ENCODE assay signal across 11 cellular contexts in the genomic region with DNA sequence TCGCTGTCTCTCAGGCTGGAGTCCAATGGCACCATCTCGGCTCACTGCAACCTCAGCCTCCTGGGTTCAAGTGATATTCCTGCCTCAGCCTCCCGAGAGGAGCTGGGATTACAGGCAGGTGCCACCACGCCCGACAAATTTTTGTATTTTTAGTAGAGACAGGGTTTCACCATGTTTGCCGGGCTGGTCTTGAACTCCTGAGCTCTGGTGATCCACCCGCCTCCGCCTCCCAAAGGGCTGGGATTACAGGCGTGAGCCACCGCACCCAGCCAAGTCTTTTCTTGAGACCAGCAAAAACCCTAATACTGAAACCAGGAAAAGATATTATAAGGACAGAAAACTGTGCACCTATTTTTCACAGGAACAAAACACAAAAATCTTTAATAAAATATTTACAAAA. TPM values are rescaled to one million over a fixed set of nuclear protein-coding genes. Genes with fewer than 3 reads are reported as not detected.
"Had no signal": no experiment of that assay in that cellular context is flagged by ENCODE, and none has a peak within 500 bp of the region (broad histone marks: within the 10 kb centered on the region; RNA-seq: fewer than 3 reads in every experiment).

No MANE protein-coding gene starts in this region.

RNA-seq across cellular contexts. Expression of a gene that starts 41.4 kb away (rescaled TPM):
- total RNA-seq: activated naive CD4-positive, alpha-beta T cell treated with anti-CD3 and anti-CD28 coated beads for 36 hours; activated naive CD4-positive, alpha-beta T cell treated with anti-CD3 and anti-CD28 coated beads, Interleukin-2, amount 50 U/mL, for 72 hours; activated naive CD8-positive, alpha-beta T cell treated with anti-CD3 and anti-CD28 coated beads for 36 hours; activated naive CD8-positive, alpha-beta T cell treated with anti-CD3 and anti-CD28 coated beads, Interleukin-2, amount 10 ng/mL, durations not matched to agents 7 days and 5 days; activated T-cell treated with anti-CD3 and anti-CD28 coated beads, Interleukin-2, amount 50 U/mL, for 4 hours; activated T-cell treated with anti-CD3 and anti-CD28 coated beads, Interleukin-2, amount 50 U/mL, for 72 hours; activated T-helper 1 cell treated with anti-CD3 and anti-CD28 coated beads, Interleukin-12 subunit alpha, Interleukin-12 subunit beta, Interleukin-2, Interleukin-4 antibody, amounts not matched to agents 30 ng/mL and 10 ng/mL and 1 ng/mL, durations not matched to agents 14 hours and 24 hours and 36 hours; activated T-helper 17 cell treated with anti-CD3 and anti-CD28 coated beads, Interleukin-2, amount 50 U/mL, for 72 hours; activated T-helper 2 cell treated with anti-CD3 and anti-CD28 coated beads, Interferon-gamma antibody, Interleukin-2, Interleukin-4, amounts not matched to agents 10 μg/mL and 5 μg/mL and 100 μg/mL, durations not matched to agents 14 hours and 24 hours and 36 hours; bronchial epithelial cell; chondrocyte had no signal
